In the genomic region with DNA sequence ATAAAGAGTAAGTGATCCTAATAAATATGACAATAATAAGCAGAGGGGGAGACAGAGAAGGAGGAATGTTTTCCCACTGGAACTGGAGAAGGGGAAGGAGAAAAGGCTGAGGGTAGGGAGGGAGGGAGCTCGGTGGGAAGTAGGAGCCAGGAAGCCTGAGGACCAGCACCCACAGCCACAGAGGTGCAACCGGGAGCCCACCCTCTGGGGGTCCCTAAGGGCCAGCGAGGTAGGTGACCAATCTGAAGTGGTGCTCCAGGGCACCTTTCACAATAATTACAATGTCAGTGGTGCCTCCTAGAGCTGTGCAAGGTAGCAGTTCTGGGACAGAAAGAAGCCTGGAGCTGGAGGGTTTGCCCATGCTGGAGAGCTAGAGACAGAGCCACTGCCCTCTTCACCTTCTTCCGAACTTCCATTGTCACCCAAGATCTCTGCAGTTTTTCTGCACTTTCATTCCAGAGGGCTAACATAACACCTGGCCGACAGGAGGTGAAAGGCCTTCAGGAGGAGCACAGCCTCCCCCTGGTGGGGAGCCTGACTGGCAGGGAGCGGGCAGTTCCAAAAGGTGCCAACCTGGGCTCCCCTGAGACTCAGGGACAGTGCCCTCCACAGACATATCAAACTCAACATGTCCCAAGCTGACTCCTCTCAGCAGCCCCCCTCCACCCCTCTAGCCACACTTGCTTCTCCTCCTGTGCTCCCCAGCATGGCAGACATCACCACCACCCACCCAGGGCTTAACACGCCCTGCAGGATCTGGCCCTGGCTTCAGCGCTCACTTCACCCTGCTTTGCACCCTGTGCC, we compare ENCODE assay signal across 9 cellular contexts. TPM values are rescaled to one million over a fixed set of nuclear protein-coding genes. Genes with fewer than 3 reads are reported as not detected.
DNase-seq lines count a peak whose midpoint lies in the region; ATAC-seq and TF ChIP-seq lines count a peak whose summit lies in the region.
"Had no signal": no experiment of that assay in that cellular context is flagged by ENCODE, and none has a peak within 500 bp of the region (broad histone marks: within the 10 kb centered on the region; RNA-seq: fewer than 3 reads in every experiment).

No MANE protein-coding gene starts in this region.

- WGBS in adrenal gland, 4 donors: 67 to 76% (median 68%) methylated on average over 6 to 8 of the region's 8 CpGs

- peak; percentile 49 for DNase-seq in Caki2 (ENCODE audit: low read depth)
- peak; percentile 52 for DNase-seq in HK-2 (ENCODE audit: unreplicated experiment)
- DNase-seq in adrenal gland: no peak
- DNase-seq in lower lobe of right lung: peak; percentile 60
- no peak for DNase-seq in activated CD4-positive, CD25-positive, alpha-beta regulatory T cell treated with anti-CD3 and anti-CD28 coated beads, Interleukin-2, amount 50 U/mL, for 72 hours
- DNase-seq in G401 (ENCODE audit: low spot score): no peak
- no peak for DNase-seq in NOMO-1 treated with DMSO at 0.1 percent for 48 hours (lab: John Stamatoyannopoulos, UW; ENCODE audit: unreplicated experiment)
- no peak for DNase-seq in NCI-H2029 treated with DMSO at 0.1 percent for 48 hours (lab: John Stamatoyannopoulos, UW)
- DNase-seq: naive B cell had no signal

- peaks cover 2 to 4% of the 10 kb centered on the region in 2 donors for H3K4me1 ChIP-seq in adrenal gland (replicated peaks in 1 of 2)
- H3K4me1 ChIP-seq in lower lobe of right lung: peaks cover 42% of the 10 kb centered on the region

- no peaks in the 10 kb centered on the region for H3K27me3 ChIP-seq in adrenal gland
- H3K27me3 ChIP-seq in lower lobe of right lung (ENCODE audit: low read depth): no peaks in the 10 kb centered on the region

- intact Hi-C loops in adrenal gland (cut with DNase I) (loop anchor here (5.0 to 10.0 kb wide), 5 partner anchors 53 to 436 kb away; a partner anchor contains a TSS), lower lobe of right lung (cut with DNase I) (loop anchor here (5.0 kb wide), 1 partner anchor 203 kb away; no protein-coding TSS in a partner anchor)

- peak in 5 of 6 experiments; percentile 17 to 44 (median 28) for TF ChIP-seq CTCF in adrenal gland (IDR thresholded peaks at IDR 0.05)
- peak; percentile 50 for TF ChIP-seq CTCF in lower lobe of right lung (IDR thresholded peaks at IDR 0.05)

- peak overlapping the region in 1 of 5 donors; percentile 42 for H3K27ac ChIP-seq in adrenal gland
- no peak overlapping the region for H3K27ac ChIP-seq in lower lobe of right lung

- H3K4me3 ChIP-seq in adrenal gland: no peak overlapping the region
- no peak overlapping the region for H3K4me3 ChIP-seq in lower lobe of right lung

- no peak for TF ChIP-seq POLR2A in adrenal gland (IDR thresholded peaks at IDR 0.05)

- H3K9me3 ChIP-seq in adrenal gland (replicated peaks in 1 of 3) (no peaks in the 10 kb centered on the region), lower lobe of right lung (no peaks in the 10 kb centered on the region)

- no peak for ATAC-seq in lower lobe of right lung

- H3K36me3 ChIP-seq in adrenal gland (replicated peaks in 1 of 2) (no peaks in the 10 kb centered on the region), lower lobe of right lung (no peaks in the 10 kb centered on the region)

- in situ Hi-C loops in Caki2 (cut with HindIII; ENCODE audit: low pct_unique_long_range_greater_than_20kb, low sequenced_read_pairs) (no loop called here), G401 (cut with HindIII; ENCODE audit: low sequenced_read_pairs) (no loop called here)

RNA-seq across cellular contexts. Expression of a gene that starts 4.0 kb away (rescaled TPM):
- 18.3 and 26.3 TPM in 2 replicates for total RNA-seq in Caki2 (2014; rRNA removed; shearing (Covaris generic); ENCODE audit: low replicate concordance)
- total RNA-seq in adrenal gland (100 to 1,000 TPM in 5 of 8 donors, 10 to 100 TPM in 3; 60.7 to 147 (median 114) TPM), lower lobe of right lung (83.9 TPM)
- 100 to 1,000 TPM in 1 of 3 donors, 10 to 100 TPM in 2; 33.5 to 172 (median 37.7) TPM for polyA plus RNA-seq in adrenal gland
- total RNA-seq in G401 (2014; rRNA removed; shearing (Covaris generic)): 20.5 and 24.2 TPM in 2 replicates

RNA-seq across cellular contexts. Expression of a gene that starts 53.9 kb away (rescaled TPM):
- total RNA-seq in Caki2 (2014; rRNA removed; shearing (Covaris generic); ENCODE audit: low replicate concordance): 11.9 and 16.5 TPM in 2 replicates
- total RNA-seq in adrenal gland (10 to 100 TPM; 25.0 to 45.7 (median 33.7) TPM), lower lobe of right lung (36.5 TPM)
- 10 to 100 TPM; 22.3 to 22.5 (median 22.3) TPM for polyA plus RNA-seq in adrenal gland
- 28.1 and 28.3 TPM in 2 replicates for total RNA-seq in G401 (2014; rRNA removed; shearing (Covaris generic))

Comparison
In these comparisons a context has a peak if more than half of its experiments do, and no peak if none do; other contexts are left out.
1. DNase-seq: peak in Caki2 (single experiment), HK-2 (single experiment) and lower lobe of right lung (single experiment); none in adrenal gland (0 of 7), activated CD4-positive, CD25-positive, alpha-beta regulatory T cell treated with anti-CD3 and anti-CD28 coated beads, Interleukin-2, amount 50 U/mL, for 72 hours (single experiment), G401 (single experiment), NOMO-1 treated with DMSO at 0.1 percent for 48 hours (single experiment) and NCI-H2029 treated with DMSO at 0.1 percent for 48 hours (single experiment).